ENCODE assay signal across 1 cellular context in genomic region chr10:80165173-80165572, GRCh38.
TF ChIP-seq lines count a peak whose summit lies in the region.

No MANE protein-coding gene starts in this region.

TF ChIP-seq in HEK293, 187 proteins besides CTCF, POLR2A, EP300 and RAD21 (continued from another document):
- TF ChIP-seq ZBTB6 (tag by site-specific recombination; IDR thresholded peaks at IDR 0.05) (no peak), SCRT2 (tag by site-specific recombination; IDR thresholded peaks at IDR 0.05) (no peak)
